In genomic region chr20:41359541-41360011, GRCh38 we compare ENCODE assay signal across 14 cellular contexts. TPM values are rescaled to one million over a fixed set of nuclear protein-coding genes. Genes with fewer than 3 reads are reported as not detected.
"Had no signal": no experiment of that assay in that cellular context is flagged by ENCODE, and none has a peak within 500 bp of the region (broad histone marks: within the 10 kb centered on the region; RNA-seq: fewer than 3 reads in every experiment).

No MANE protein-coding gene starts in this region.

- H3K27me3 ChIP-seq: vagina had no signal

- H3K27ac Mint-ChIP-seq: activated CD4-positive, alpha-beta T cell treated with anti-CD3 and anti-CD28 coated beads, Interleukin-2, amount 10 ng/mL, durations not matched to agents 7 days and 5 days; activated naive CD8-positive, alpha-beta T cell; endodermal cell; stimulated activated effector memory CD8-positive, alpha-beta T cell treated with anti-CD3 and anti-CD28 coated beads, Interleukin-12 subunit alpha, Interleukin-12 subunit beta, amount 100 ng/mL, for 72 hours; T-helper 17 cell had no signal

- DNase-seq: activated CD4-positive, alpha-beta T cell treated with anti-CD3 and anti-CD28 coated beads, Interleukin-2, amount 10 ng/mL, durations not matched to agents 7 days and 5 days; activated CD4-positive, CD25-positive, alpha-beta regulatory T cell; activated CD8-positive, alpha-beta memory T cell treated with anti-CD3 and anti-CD28 coated beads for 24 hours; activated gamma-delta T cell treated with Interleukin-2 at 50 U/mL for 16 hours; endodermal cell; mesendoderm; T-helper 17 cell; tibial artery had no signal

- H3K9me3 Mint-ChIP-seq: activated CD4-positive, alpha-beta T cell treated with anti-CD3 and anti-CD28 coated beads, Interleukin-2, amount 10 ng/mL, durations not matched to agents 7 days and 5 days; endodermal cell; stimulated activated effector memory CD8-positive, alpha-beta T cell treated with anti-CD3 and anti-CD28 coated beads, Interleukin-12 subunit alpha, Interleukin-12 subunit beta, amount 100 ng/mL, for 72 hours had no signal

- H3K27ac ChIP-seq: gastroesophageal sphincter, tibial artery, vagina had no signal

- H3K4me1 ChIP-seq: gastroesophageal sphincter, vagina had no signal

- H3K9me3 ChIP-seq: gastroesophageal sphincter, tibial artery, vagina had no signal

- ATAC-seq: gastroesophageal sphincter; stimulated activated effector memory CD8-positive, alpha-beta T cell treated with anti-CD3 and anti-CD28 coated beads, Interleukin-12 subunit alpha, Interleukin-12 subunit beta, amount 100 ng/mL, for 72 hours; T-helper 17 cell had no signal

- H3K4me1 Mint-ChIP-seq: activated CD4-positive, alpha-beta T cell treated with anti-CD3 and anti-CD28 coated beads, Interleukin-2, amount 10 ng/mL, durations not matched to agents 7 days and 5 days; endodermal cell; stimulated activated effector memory CD8-positive, alpha-beta T cell treated with anti-CD3 and anti-CD28 coated beads, Interleukin-12 subunit alpha, Interleukin-12 subunit beta, amount 100 ng/mL, for 72 hours; T-helper 17 cell had no signal

- H3K4me3 ChIP-seq: gastroesophageal sphincter, tibial artery, vagina had no signal

- H3K36me3 Mint-ChIP-seq: activated naive CD8-positive, alpha-beta T cell; stimulated activated effector memory CD8-positive, alpha-beta T cell treated with anti-CD3 and anti-CD28 coated beads, Interleukin-12 subunit alpha, Interleukin-12 subunit beta, amount 100 ng/mL, for 72 hours had no signal

- H3K36me3 ChIP-seq: vagina had no signal

- H3K4me3 Mint-ChIP-seq: activated CD4-positive, alpha-beta T cell treated with anti-CD3 and anti-CD28 coated beads, Interleukin-2, amount 10 ng/mL, durations not matched to agents 7 days and 5 days; activated naive CD8-positive, alpha-beta T cell; endodermal cell; stimulated activated effector memory CD8-positive, alpha-beta T cell treated with anti-CD3 and anti-CD28 coated beads, Interleukin-12 subunit alpha, Interleukin-12 subunit beta, amount 100 ng/mL, for 72 hours; T-helper 17 cell had no signal

RNA-seq across cellular contexts. Expression of gene EMILIN3, which starts 7.0 kb away (rescaled TPM):
- total RNA-seq: activated CD4-positive, alpha-beta T cell treated with anti-CD3 and anti-CD28 coated beads, Interleukin-2, amount 10 ng/mL, durations not matched to agents 7 days and 5 days; T-helper 17 cell had no signal
- polyA plus RNA-seq: keratinocyte had no signal

RNA-seq across cellular contexts. Expression of gene LPIN3, which starts 19.0 kb away (rescaled TPM):
- polyA plus RNA-seq: neural cell had no signal
